In the genomic region with DNA sequence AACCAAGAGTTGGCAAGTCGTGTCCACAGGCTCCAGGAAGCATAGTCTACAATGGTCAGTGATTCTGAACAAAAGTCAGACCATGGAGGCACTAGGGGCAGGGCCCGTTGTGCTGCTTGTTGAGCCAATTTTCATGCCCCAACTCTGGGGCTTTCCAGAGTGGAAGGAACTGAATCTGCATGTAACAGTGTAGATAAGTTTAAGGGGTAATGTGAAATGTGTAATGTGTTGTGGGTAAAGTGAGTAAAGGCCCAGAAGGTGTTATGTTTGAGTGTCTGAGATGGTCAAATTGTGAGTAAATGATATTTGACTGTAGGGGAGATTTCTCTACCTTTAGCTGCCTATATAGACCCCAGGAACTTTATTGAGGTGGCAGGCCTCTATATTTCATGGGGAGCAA, we compare ENCODE assay signal across 19 cellular contexts.
A peak's percentile ranks its signal among the peaks of the same experiment; 100 is the strongest.
DNase-seq lines count a peak whose midpoint lies in the region; ATAC-seq and TF ChIP-seq lines count a peak whose summit lies in the region.
"Had no signal": no experiment of that assay in that cellular context is flagged by ENCODE, and none has a peak within 500 bp of the region (broad histone marks: within the 10 kb centered on the region; RNA-seq: fewer than 3 reads in every experiment).

No MANE protein-coding gene starts in this region.

- H3K4me3 Mint-ChIP-seq in stimulated activated naive CD8-positive, alpha-beta T cell treated with anti-CD3 and anti-CD28 coated beads, Interleukin-15, amount 100 ng/mL, for 72 hours = no peak overlapping the region
- H3K4me3 Mint-ChIP-seq in natural killer cell = no peak overlapping the region
- H3K4me3 Mint-ChIP-seq: B cell; CD4-positive, alpha-beta memory T cell; CD4-positive, CD25-positive, alpha-beta regulatory T cell; CD8-positive, alpha-beta memory T cell had no signal

- H3K27ac Mint-ChIP-seq in stimulated activated naive CD8-positive, alpha-beta T cell treated with anti-CD3 and anti-CD28 coated beads, Interleukin-15, amount 100 ng/mL, for 72 hours = peak overlapping the region in 1 of 2 donors; percentile 59
- peak overlapping the region in 1 of 2 donors; percentile 26 for H3K27ac Mint-ChIP-seq in natural killer cell
- H3K27ac Mint-ChIP-seq: B cell; CD4-positive, alpha-beta memory T cell; CD4-positive, CD25-positive, alpha-beta regulatory T cell; CD8-positive, alpha-beta memory T cell had no signal

- no peaks in the 10 kb centered on the region for H3K36me3 Mint-ChIP-seq in natural killer cell
- H3K36me3 Mint-ChIP-seq: CD4-positive, alpha-beta memory T cell; CD4-positive, CD25-positive, alpha-beta regulatory T cell; CD8-positive, alpha-beta memory T cell had no signal

- no peak for TF ChIP-seq CTCF in natural killer cell (IDR thresholded peaks at IDR 0.05)

- no peaks in the 10 kb centered on the region for H3K9me3 Mint-ChIP-seq in stimulated activated naive CD8-positive, alpha-beta T cell treated with anti-CD3 and anti-CD28 coated beads, Interleukin-15, amount 100 ng/mL, for 72 hours
- H3K9me3 Mint-ChIP-seq in natural killer cell = peaks cover 1 to 2% of the 10 kb centered on the region in 2 donors

- no peaks in the 10 kb centered on the region for H3K27me3 Mint-ChIP-seq in stimulated activated naive CD8-positive, alpha-beta T cell treated with anti-CD3 and anti-CD28 coated beads, Interleukin-15, amount 100 ng/mL, for 72 hours
- H3K27me3 Mint-ChIP-seq in natural killer cell (ENCODE audit: low read depth in 2 of 2) = no peaks in the 10 kb centered on the region
- H3K27me3 Mint-ChIP-seq: B cell; CD4-positive, alpha-beta memory T cell; CD4-positive, CD25-positive, alpha-beta regulatory T cell; CD8-positive, alpha-beta memory T cell had no signal

- intact Hi-C loops in natural killer cell (cut with micrococcal nuclease) = no loop called here
- intact Hi-C loops in left ventricle myocardium superior (cut with micrococcal nuclease) = no loop called here

- H3K4me1 Mint-ChIP-seq in stimulated activated naive CD8-positive, alpha-beta T cell treated with anti-CD3 and anti-CD28 coated beads, Interleukin-15, amount 100 ng/mL, for 72 hours = no peaks in the 10 kb centered on the region
- no peaks in the 10 kb centered on the region for H3K4me1 Mint-ChIP-seq in natural killer cell
- H3K4me1 Mint-ChIP-seq: B cell; CD4-positive, alpha-beta memory T cell; CD4-positive, CD25-positive, alpha-beta regulatory T cell; CD8-positive, alpha-beta memory T cell had no signal

- ATAC-seq in stimulated activated naive CD8-positive, alpha-beta T cell treated with anti-CD3 and anti-CD28 coated beads, Interleukin-15, amount 100 ng/mL, for 72 hours = peak; percentile 28
- no peak for ATAC-seq in stimulated activated naive CD8-positive, alpha-beta T cell treated with anti-CD3 and anti-CD28 coated beads, Interleukin-15, Interleukin-2, amounts not matched to agents 100 U/mL and 50 U/mL, for 24 hours
- peak in 2 of 3 donors; percentile 47 to 84 for ATAC-seq in natural killer cell
- no peak for ATAC-seq in left ventricle myocardium superior
- ATAC-seq: A549 had no signal

- DNase-seq in stimulated activated naive CD8-positive, alpha-beta T cell treated with anti-CD3 and anti-CD28 coated beads, Interleukin-15, amount 100 ng/mL, for 72 hours = no peak
- DNase-seq in stimulated activated naive CD8-positive, alpha-beta T cell treated with anti-CD3 and anti-CD28 coated beads, Interleukin-15, Interleukin-2, amounts not matched to agents 100 U/mL and 50 U/mL, for 24 hours = no peak
- DNase-seq in natural killer cell (no peak), hepatic stellate cell (ENCODE audit: low spot score) (no peak), left ventricle myocardium superior (no peak)
- DNase-seq: AML-193; CD4-positive, alpha-beta memory T cell; CD4-positive, CD25-positive, alpha-beta regulatory T cell; COR-L47; DMS 273 treated with DMSO at 0.1 percent for 48 hours; DMS153; DMS53; DMS79; DND-41; EL; GDM1 had no signal

Comparison
In these comparisons a context has a peak if more than half of its experiments do, and no peak if none do; other contexts are left out.
1. ATAC-seq: peak in stimulated activated naive CD8-positive, alpha-beta T cell treated with anti-CD3 and anti-CD28 coated beads, Interleukin-15, amount 100 ng/mL, for 72 hours (single experiment) and natural killer cell (2 of 3); none in stimulated activated naive CD8-positive, alpha-beta T cell treated with anti-CD3 and anti-CD28 coated beads, Interleukin-15, Interleukin-2, amounts not matched to agents 100 U/mL and 50 U/mL, for 24 hours (single experiment) and left ventricle myocardium superior (single experiment).